ENCODE assay signal across 1 cellular context in genomic region chr15:43776718-43777292, GRCh38.
TF ChIP-seq lines count a peak whose summit lies in the region.

Gene ELL3, minus strand, starts transcription at chr15:43776966. Its CDS starts 65 bp downstream, at chr15:43776901.

TF ChIP-seq in GM12878, 131 proteins besides CTCF, POLR2A, EP300 and RAD21 (continued from another document):
- 0 out of 2 replicates have a peak, but pooled peaks have one; percentile 29 for TF ChIP-seq NKRF (conservative IDR thresholded peaks at IDR 0.05)
- no peak for TF ChIP-seq GABPA (IDR thresholded peaks at IDR 0.05; ENCODE audit: low read depth)
- TF ChIP-seq CHD1 (IDR thresholded peaks at IDR 0.05; ENCODE audit: low read depth, low read length): 0 out of 2 replicates have a peak, but pooled peaks have one; percentile 32
- no peak for TF ChIP-seq CBFB (IDR thresholded peaks at IDR 0.05; ENCODE audit: low read depth)
- TF ChIP-seq ZNF687 (IDR thresholded peaks at IDR 0.05): 0 out of 2 replicates have a peak, but pooled peaks have one; percentile 42
- TF ChIP-seq PBX3 (IDR thresholded peaks at IDR 0.05; ENCODE audit: insufficient replicate concordance, low read depth, low read length): no peak
- no peak for TF ChIP-seq NBN (IDR thresholded peaks at IDR 0.05)
- no peak for TF ChIP-seq WRNIP1 (IDR thresholded peaks at IDR 0.05; ENCODE audit: borderline replicate concordance, low read depth, low read length)
- no peak for TF ChIP-seq FOXM1 (IDR thresholded peaks at IDR 0.05; ENCODE audit: low read depth, low read length)
